10 cellular contexts compared by ENCODE assay signal in the genomic region with DNA sequence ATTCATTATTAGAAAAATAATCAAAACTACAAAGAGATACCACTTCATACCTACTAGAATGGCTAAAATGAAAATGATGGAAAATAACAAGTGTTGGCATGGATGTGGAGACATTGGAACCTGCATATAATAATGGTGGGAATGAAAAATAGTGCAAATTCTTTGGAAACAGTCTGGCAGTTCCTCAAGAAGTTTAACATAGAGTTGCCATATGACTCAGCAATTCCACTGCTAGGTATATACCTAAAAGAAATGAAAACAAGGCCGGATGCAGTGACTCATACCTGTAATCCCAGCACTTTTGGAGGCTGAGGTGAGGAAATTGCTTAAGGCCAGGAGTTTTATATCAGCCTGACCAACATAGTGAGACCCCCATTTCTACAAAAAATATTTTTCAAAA. TPM values are rescaled to one million over a fixed set of nuclear protein-coding genes. Genes with fewer than 3 reads are reported as not detected.
DNase-seq lines count a peak whose midpoint lies in the region; ATAC-seq and TF ChIP-seq lines count a peak whose summit lies in the region.
"Had no signal": no experiment of that assay in that cellular context is flagged by ENCODE, and none has a peak within 500 bp of the region (broad histone marks: within the 10 kb centered on the region; RNA-seq: fewer than 3 reads in every experiment).

No MANE protein-coding gene starts in this region.

- BruUV-seq in PC-9 (replicated peaks; lab: Mats Ljungman, UMichigan): no TSS peak

- H3F3A ChIP-seq in GM23248 (ENCODE audit: insufficient read depth) (no peaks in the 10 kb centered on the region), PC-9 (ENCODE audit: insufficient read depth, low read depth) (peaks cover 16% of the 10 kb centered on the region; the same call in 1 of the 2 replicates)

- H2AFZ ChIP-seq in GM23248 (no peak overlapping the region), PC-9 (no peak overlapping the region)

- POLR2A ChIA-PET in PC-9 (lab: Charles Lee; ENCODE audit: unreplicated experiment): no interaction called here

- DNase-seq in GM23248 (peak; percentile 26), PC-9 (peak; percentile 17 to 81), fibroblast of gingiva (ENCODE audit: low read depth) (peak; percentile 10), spleen (no peak), SKM-1 (lab: John Stamatoyannopoulos, UW; ENCODE audit: unreplicated experiment) (no peak), heart right ventricle (no peak), kidney glomerular epithelial cell (lab: John Stamatoyannopoulos, UW) (no peak)
- DNase-seq: DMS 273 treated with DMSO at 0.1 percent for 48 hours, NCI-H1092 treated with DMSO at 0.1 percent for 48 hours had no signal

- no peak overlapping the region for H3K27ac ChIP-seq in GM23248
- H3K27ac ChIP-seq in PC-9: peak overlapping the region; percentile 68
- no peak overlapping the region for H3K27ac ChIP-seq in spleen
- H3K27ac ChIP-seq in heart right ventricle: no peak overlapping the region

- H3K9me2 ChIP-seq in GM23248 (ENCODE audit: insufficient read depth) (no peaks in the 10 kb centered on the region), PC-9 (ENCODE audit: insufficient read depth) (no peaks in the 10 kb centered on the region)

- 80 to 88% methylated on average over 1 of the region's 1 CpG for WGBS in GM23248 (ENCODE audit: low coverage in 1 of 2, low lambda C conversion rate in 2 of 2, missing lambda C conversion rate in 2 of 2), 2 experiments
- WGBS in spleen, 5 donors: 74 to 91% (median 90%) methylated on average over 1 of the region's 1 CpG
- 96 to 100% methylated on average over 1 of the region's 1 CpG for WGBS in heart right ventricle, 2 donors

- no peak overlapping the region for H3K4me3 ChIP-seq in GM23248
- no peak overlapping the region for H3K4me3 ChIP-seq in PC-9
- H3K4me3 ChIP-seq in spleen: no peak overlapping the region
- H3K4me3 ChIP-seq in heart right ventricle: no peak overlapping the region

- CTCF ChIA-PET in PC-9 (lab: Charles Lee): no interaction called here

- TF ChIP-seq CTCF in PC-9 (conservative IDR thresholded peaks at IDR 0.05) (no peak), spleen (IDR thresholded peaks at IDR 0.05 in 8 of 11, conservative IDR thresholded peaks at IDR 0.05 in 3 of 11) (no peak), heart right ventricle (IDR thresholded peaks at IDR 0.05) (no peak)

- no peak overlapping the region for H3K4me2 ChIP-seq in GM23248 (ENCODE audit: unreplicated experiment)
- H3K4me2 ChIP-seq in PC-9: no peak overlapping the region

- no peak for TF ChIP-seq POLR2A in spleen (IDR thresholded peaks at IDR 0.05)

- H3K9me3 ChIP-seq in GM23248 (ENCODE audit: low read depth) (no peaks in the 10 kb centered on the region), PC-9 (ENCODE audit: insufficient read depth, low read depth) (peaks cover 16% of the 10 kb centered on the region), spleen (no peaks in the 10 kb centered on the region), heart right ventricle (no peaks in the 10 kb centered on the region)

- in situ Hi-C loops in GM23248 (cut with MboI): no loop called here

- no peaks in the 10 kb centered on the region for H3K27me3 ChIP-seq in GM23248 (replicated peaks; ENCODE audit: insufficient read depth)
- H3K27me3 ChIP-seq in PC-9 (ENCODE audit: insufficient read depth, low read depth): no peaks in the 10 kb centered on the region
- H3K27me3 ChIP-seq in spleen (replicated peaks in 1 of 7): no peaks in the 10 kb centered on the region
- no peaks in the 10 kb centered on the region for H3K27me3 ChIP-seq in heart right ventricle

- no peak overlapping the region for H3K9ac ChIP-seq in GM23248

- intact Hi-C loops in PC-9 (cut with micrococcal nuclease; ENCODE audit: unreplicated experiment): no loop called here
- intact Hi-C loops in spleen (cut with DNase I; ENCODE audit: low total_unique reads): no loop called here
- intact Hi-C loops in heart right ventricle (cut with DNase I): no loop called here

- ATAC-seq in GM18861 (IDR thresholded peaks at IDR 0.05; ENCODE audit: unreplicated experiment): peak; percentile 51
- ATAC-seq in heart right ventricle: no peak

- H3K36me3 ChIP-seq in GM23248 (ENCODE audit: low read depth) (no peaks in the 10 kb centered on the region), PC-9 (ENCODE audit: low read depth) (no peaks in the 10 kb centered on the region), spleen (no peaks in the 10 kb centered on the region), heart right ventricle (no peaks in the 10 kb centered on the region)

- H4K20me1 ChIP-seq in GM23248 (ENCODE audit: insufficient read depth): no peaks in the 10 kb centered on the region
- H4K20me1 ChIP-seq in PC-9 (ENCODE audit: insufficient read depth): no peaks in the 10 kb centered on the region

- H3K4me1 ChIP-seq in GM23248 (ENCODE audit: insufficient read depth): no peaks in the 10 kb centered on the region
- no peaks in the 10 kb centered on the region; the same call in 1 of the 2 replicates for H3K4me1 ChIP-seq in PC-9 (replicated peaks; ENCODE audit: insufficient read depth)
- no peaks in the 10 kb centered on the region for H3K4me1 ChIP-seq in spleen
- peaks cover 0 to 13% (median 6%) of the 10 kb centered on the region in 9 donors for H3K4me1 ChIP-seq in heart right ventricle

- H3K79me2 ChIP-seq in GM23248 (ENCODE audit: insufficient read depth) (no peaks in the 10 kb centered on the region), PC-9 (ENCODE audit: low read depth) (no peaks in the 10 kb centered on the region)

RNA-seq across cellular contexts. Expression of gene ACYP2, which starts 41.6 kb away (rescaled TPM):
- total RNA-seq in GM23248 (2014; rRNA removed; shearing (Covaris generic)): 6.7 and 16.6 TPM in 2 replicates
- polyA plus RNA-seq in GM23248 (2016; fragmentation: Nextera tagmentation; extraction: Ambion mirVana) (41.6 and 42.7 TPM in 2 replicates), spleen (10 to 100 TPM; 25.4 to 32.3 (median 27.3) TPM), heart right ventricle (10 to 100 TPM; 45.7 to 56.5 TPM)
- total RNA-seq in PC-9 (2021) (23.9 and 25.9 TPM in 2 replicates), spleen (10 to 100 TPM; 14.6 to 24.7 (median 19.3) TPM), heart right ventricle (10 to 100 TPM; 48.6 to 87.1 (median 78.1) TPM)

Comparison
In these comparisons a context has a peak if more than half of its experiments do, and no peak if none do; other contexts are left out.
1. DNase-seq: peak in GM23248 (single experiment), PC-9 (2 of 2) and fibroblast of gingiva (single experiment); none in spleen (single experiment), SKM-1 (single experiment), heart right ventricle (0 of 2) and kidney glomerular epithelial cell (single experiment).